In genomic region chr11:3192511-3193372, GRCh38 we compare ENCODE assay signal across 18 cellular contexts. TPM values are rescaled to one million over a fixed set of nuclear protein-coding genes. Genes with fewer than 3 reads are reported as not detected.
DNase-seq lines count a peak whose midpoint lies in the region; ATAC-seq, FAIRE-seq and TF ChIP-seq lines count a peak whose summit lies in the region.
"Had no signal": no experiment of that assay in that cellular context is flagged by ENCODE, and none has a peak within 500 bp of the region (broad histone marks: within the 10 kb centered on the region; RNA-seq: fewer than 3 reads in every experiment).

No MANE protein-coding gene starts in this region.

- H3K36me3 ChIP-seq in HUES64 (ENCODE audit: insufficient read depth, low read length) (no peaks in the 10 kb centered on the region), small intestine (ENCODE audit: control insufficient read depth in 2 of 2, insufficient read depth in 2 of 2, low read length in 2 of 2) (no peaks in the 10 kb centered on the region)

- H3K27me3 Mint-ChIP-seq in HFFc6 (ENCODE audit: insufficient read depth), result peaks cover 25% of the 10 kb centered on the region

- H3K27ac ChIP-seq in A549 (no peak overlapping the region), HUES64 (ENCODE audit: low read depth, low read length) (no peak overlapping the region), small intestine (ENCODE audit: low read depth in 1 of 2, low read length in 1 of 2) (no peak overlapping the region)
- H3K27ac ChIP-seq: C4-2B, PC-9, RWPE1 had no signal

- H3K4me2 ChIP-seq in A549, result no peak overlapping the region
- H3K4me2 ChIP-seq: PC-9 had no signal

- H3K9me3 Mint-ChIP-seq in HFFc6, result no peaks in the 10 kb centered on the region

- H3K27me3 ChIP-seq in HUES64 (ENCODE audit: insufficient read depth, low read length) (no peaks in the 10 kb centered on the region), small intestine (ENCODE audit: control insufficient read depth in 2 of 2, insufficient read depth in 2 of 2, low read length in 2 of 2) (peaks cover 0 to under 1% of the 10 kb centered on the region in 2 donors)

- H3K9me3 ChIP-seq in A549 (no peaks in the 10 kb centered on the region), HUES64 (ENCODE audit: insufficient read depth, low read depth, low read length) (no peaks in the 10 kb centered on the region), small intestine (ENCODE audit: control insufficient read depth, low read depth) (no peaks in the 10 kb centered on the region)

- no peaks in the 10 kb centered on the region; the same call in 1 of the 2 replicates for H3K36me3 Mint-ChIP-seq in HFFc6 (ENCODE audit: low read depth)

- TF ChIP-seq POLR2A in A549 (IDR thresholded peaks at IDR 0.05; ENCODE audit: low read length), result no peak

- ATAC-seq in A549 (no peak), sciatic nerve (no peak), GM18498 (IDR thresholded peaks at IDR 0.05; ENCODE audit: unreplicated experiment) (no peak)

- 71% methylated on average over 10 of the region's 14 CpGs for WGBS in A549 (ENCODE audit: missing lambda C conversion rate)
- WGBS in HUES64, result 91% methylated on average over 14 of the region's 14 CpGs
- WGBS in small intestine, 3 donors, result 62 to 83% (median 71%) methylated on average over 14 of the region's 14 CpGs

- DNase-seq in A549 (ENCODE audit: low read depth in 1 of 2, low spot score in 1 of 2), result no peak
- DNase-seq in islet precursor cell, result peak; percentile 41
- DNase-seq in sciatic nerve (ENCODE audit: low spot score), result peak; percentile 47
- DNase-seq in HFFc6, result no peak
- no peak for DNase-seq in small intestine
- DNase-seq: ACHN, DMS79, HCEC 1CT, KBM-7, NCI-H1105, NCI-H1694, NCI-H510A, NCI-H82, PC-9 had no signal

- H3K9ac ChIP-seq in HUES64 (ENCODE audit: low read depth, low read length), result 0 out of 2 replicates have a peak overlapping the region, but pooled peaks have one; percentile 38

- no peak overlapping the region for H3K4me3 ChIP-seq in A549
- H3K4me3 ChIP-seq in HUES64 (ENCODE audit: low read length), result no peak overlapping the region
- no peak overlapping the region for H3K4me3 ChIP-seq in small intestine (ENCODE audit: low read depth in 1 of 2, low read length in 2 of 2)
- H3K4me3 ChIP-seq: PC-9 had no signal

- H3K27ac Mint-ChIP-seq in HFFc6, result no peak overlapping the region

- H3K4me1 ChIP-seq in A549 (no peaks in the 10 kb centered on the region), HUES64 (ENCODE audit: insufficient read depth, low read length) (peaks cover 17% of the 10 kb centered on the region), small intestine (ENCODE audit: control insufficient read depth in 2 of 2, insufficient read depth in 1 of 2, low read depth in 1 of 2, low read length in 1 of 2) (no peaks in the 10 kb centered on the region)

- TF ChIP-seq CTCF in A549 (IDR thresholded peaks at IDR 0.05) (no peak), HFFc6 (IDR thresholded peaks at IDR 0.05) (no peak)

- H3K4me1 Mint-ChIP-seq in HFFc6 (ENCODE audit: low read depth), result no peaks in the 10 kb centered on the region

- no peak for FAIRE-seq in A549 (lab: Jason Lieb, UNC)
- FAIRE-seq in small intestine (lab: Jason Lieb, UNC), result no peak

- no peak overlapping the region for H3K4me3 Mint-ChIP-seq in HFFc6

- TF ChIP-seq EP300 in A549 (IDR thresholded peaks at IDR 0.05), result no peak

- intact Hi-C loops in sciatic nerve (cut with DNase I), result no loop called here

- CTCF ChIA-PET in A549 (lab: Yijun Ruan, JAX), result interaction anchor here (1.0 to 1.5 kb wide), 2 partner anchors 24 to 25 kb away, joined by 3 to 4 read pairs; no protein-coding TSS in a partner anchor

- POLR2A ChIA-PET in A549 (lab: Yijun Ruan, JAX), result no interaction called here

- TF ChIP-seq RAD21 in A549 (conservative IDR thresholded peaks at IDR 0.05 in 1 of 2, IDR thresholded peaks at IDR 0.05 in 1 of 2), result no peak

TF ChIP-seq in A549, 52 proteins besides CTCF, POLR2A, EP300 and RAD21:
- peak; percentile 65 for TF ChIP-seq ZFP36 (IDR thresholded peaks at IDR 0.05; ENCODE audit: borderline replicate concordance, partially characterized antibody)
- no peak for TF ChIP-seq ZC3H11A (IDR thresholded peaks at IDR 0.05)
- no peak for TF ChIP-seq EHF (CRISPR knock-in tag; IDR thresholded peaks at IDR 0.05)
- TF ChIP-seq KDM5A (IDR thresholded peaks at IDR 0.05), result no peak
- no peak for TF ChIP-seq REST (IDR thresholded peaks at IDR 0.05)
- no peak for TF ChIP-seq SREBF2 (IDR thresholded peaks at IDR 0.05)

RNA-seq across cellular contexts. Expression of gene MRGPRG, which starts 25.9 kb away (rescaled TPM):
- polyA plus RNA-seq in A549 (2011; rRNA removed) (not detected in 2 replicates), A549 (2017; fragmentation: RNase III; extraction: RNeasy Plus Mini Kit Qiagen cat#74134 plus additional on column Dnase treatment) (not detected in 3 replicates), small intestine (not detected)
- polyA plus RNA-seq in A549 (2012; cell fraction: cytosol; rRNA removed), result not detected in 2 replicates
- not detected in 2 replicates for polyA plus RNA-seq in A549 (2012; cell fraction: nucleus; rRNA removed)
- not detected in 2 replicates for polyA minus RNA-seq in A549 (2011; rRNA and poly(A)+ RNA removed)
- not detected for polyA plus RNA-seq in HUES64 (2013, experiment 1 of 2)
- polyA plus RNA-seq in HUES64 (2013, experiment 2 of 2), result not detected
- not detected for total RNA-seq in sciatic nerve
- total RNA-seq in HFFc6 (2021; fragmentation: NEBNext Ultra II Directional; extraction: Animal tissue kit (Norgen Biotek cat#: 25700)), result not detected
- total RNA-seq: PC-9 had no signal

RNA-seq across cellular contexts. Expression of gene OSBPL5, which starts 27.6 kb away (rescaled TPM):
- polyA plus RNA-seq in A549 (2011; rRNA removed) (1.6 and 2.3 TPM in 2 replicates), A549 (2017; fragmentation: RNase III; extraction: RNeasy Plus Mini Kit Qiagen cat#74134 plus additional on column Dnase treatment) (4.1 to 5.3 TPM (median 4.6 TPM) in 3 replicates), small intestine (10 to 100 TPM in 1 of 3 donors, 1 to 10 TPM in 2; 1.6 to 12.9 (median 3.0) TPM)
- polyA plus RNA-seq in A549 (2012; cell fraction: cytosol; rRNA removed), result 3.5 and 4.5 TPM in 2 replicates
- 23.7 and 26.8 TPM in 2 replicates for polyA plus RNA-seq in A549 (2012; cell fraction: nucleus; rRNA removed)
- 4.1 and 4.4 TPM in 2 replicates for polyA minus RNA-seq in A549 (2011; rRNA and poly(A)+ RNA removed)
- 6.1 TPM for polyA plus RNA-seq in HUES64 (2013, experiment 1 of 2)
- polyA plus RNA-seq in HUES64 (2013, experiment 2 of 2), result 7.2 TPM
- total RNA-seq in sciatic nerve, result 58.3 TPM
- 10 to 100 TPM; 32.6 to 42.6 (median 36.7) TPM for total RNA-seq in HFFc6 (2021; fragmentation: NEBNext Ultra II Directional; extraction: Animal tissue kit (Norgen Biotek cat#: 25700))

RNA-seq across cellular contexts. Expression of gene MRGPRE, which starts 39.5 kb away (rescaled TPM):
- polyA plus RNA-seq in A549 (2011; rRNA removed) (not detected in 2 replicates), A549 (2017; fragmentation: RNase III; extraction: RNeasy Plus Mini Kit Qiagen cat#74134 plus additional on column Dnase treatment) (not detected in 3 replicates), small intestine (under 1 TPM in 1 of 3 donors, not detected in 2; 0.22 TPM)
- not detected in 2 replicates for polyA plus RNA-seq in A549 (2012; cell fraction: cytosol; rRNA removed)
- polyA plus RNA-seq in A549 (2012; cell fraction: nucleus; rRNA removed), result not detected in 2 replicates
- polyA minus RNA-seq in A549 (2011; rRNA and poly(A)+ RNA removed), result not detected in 2 replicates
- polyA plus RNA-seq in HUES64 (2013, experiment 1 of 2), result not detected
- polyA plus RNA-seq in HUES64 (2013, experiment 2 of 2), result not detected
- not detected for total RNA-seq in sciatic nerve
- total RNA-seq in HFFc6 (2021; fragmentation: NEBNext Ultra II Directional; extraction: Animal tissue kit (Norgen Biotek cat#: 25700)), result not detected
- total RNA-seq: PC-9 had no signal

Comparison
In these comparisons a context has a peak if more than half of its experiments do, and no peak if none do; other contexts are left out.
1. DNase-seq: peak in islet precursor cell (single experiment) and sciatic nerve (single experiment); none in A549 (0 of 2), HFFc6 (single experiment) and small intestine (single experiment).